8 cellular contexts compared by ENCODE assay signal in the genomic region with DNA sequence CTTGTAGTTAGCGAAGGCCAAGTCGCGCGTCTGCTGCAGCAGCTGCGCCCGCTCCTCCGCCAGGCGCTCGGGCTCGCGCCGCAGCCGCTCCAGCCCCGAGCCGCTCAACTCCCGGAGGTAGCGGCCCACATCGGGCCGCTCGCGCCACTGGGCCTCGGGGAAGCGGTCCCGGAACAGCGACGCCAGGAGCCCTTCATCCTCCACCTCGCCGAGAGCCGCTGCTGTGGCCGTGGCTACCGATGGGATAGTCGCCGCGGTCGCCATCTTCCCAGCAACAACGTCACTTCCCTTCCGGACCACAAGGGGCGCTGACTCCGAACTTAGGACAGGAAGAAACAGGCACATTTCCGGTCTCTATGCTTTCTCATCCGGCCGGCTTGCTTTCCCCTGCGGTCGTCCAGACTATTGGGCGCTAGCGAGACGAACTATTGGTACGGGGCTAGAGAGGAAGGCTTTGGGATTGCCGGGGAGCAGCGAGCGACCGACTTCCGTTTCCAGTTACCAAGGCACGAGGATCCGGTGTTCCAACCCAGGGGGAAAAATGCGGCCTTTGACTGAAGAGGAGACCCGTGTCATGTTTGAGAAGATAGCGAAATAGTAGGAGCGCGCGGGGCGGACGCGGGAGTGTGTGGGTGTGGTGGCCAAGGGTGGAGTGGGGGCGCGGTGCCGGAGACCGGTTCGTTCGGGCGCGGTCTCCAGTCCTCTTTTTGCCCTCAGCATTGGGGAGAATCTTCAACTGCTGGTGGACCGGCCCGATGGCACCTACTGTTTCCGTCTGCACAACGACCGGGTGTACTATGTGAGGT. TPM values are rescaled to one million over a fixed set of nuclear protein-coding genes. Genes with fewer than 3 reads are reported as not detected.
DNase-seq lines count a peak whose midpoint lies in the region; ATAC-seq and TF ChIP-seq lines count a peak whose summit lies in the region.

TSS of gene COG8 (minus strand) at position 276 of the 806 bp plus-strand sequence. CDS start at position 264, 12 bp downstream.
TSS of gene NIP7 (plus strand) at position 484 of the 806 bp plus-strand sequence. CDS start at position 542, 58 bp downstream.

- peak within 1 kb of the TSS; percentile 81 for H3K4me2 ChIP-seq in mesenchymal stem cell (ENCODE audit: low read length, poor library complexity, severe bottlenecking)

- ATAC-seq in GM21381 (IDR thresholded peaks at IDR 0.05; ENCODE audit: unreplicated experiment) = peak; percentile 75
- peak; percentile 84 for ATAC-seq in activated CD8-positive, alpha-beta memory T cell treated with anti-CD3 and anti-CD28 coated beads, Interleukin-2, amount 10 ng/mL, durations not matched to agents 7 days and 5 days

- H2BK120ac ChIP-seq in mesenchymal stem cell (ENCODE audit: low read depth, low read length) = no peak within 1 kb of the TSS

- H3K79me1 ChIP-seq in mesenchymal stem cell (replicated peaks; ENCODE audit: low read length, poor library complexity, severe bottlenecking) = peaks cover 21% of the 10 kb centered on the region

- peak; percentile 93 for TF ChIP-seq CTCF in Calu3 (IDR thresholded peaks at IDR 0.05; ENCODE audit: unreplicated experiment)

- peaks cover 99% of the 10 kb centered on the region for H3K36me3 Mint-ChIP-seq in Calu3 (ENCODE audit: insufficient read depth, unreplicated experiment)
- H3K36me3 Mint-ChIP-seq in activated CD8-positive, alpha-beta memory T cell treated with anti-CD3 and anti-CD28 coated beads, Interleukin-2, amount 10 ng/mL, durations not matched to agents 7 days and 5 days = peaks cover 29% of the 10 kb centered on the region

- no TSS peak for BruUV-seq in Calu3 (replicated peaks; lab: Mats Ljungman, UMichigan)

- peak within 1 kb of the TSS in 1 of 2 experiments; percentile 29 for H3K23ac ChIP-seq in mesenchymal stem cell (ENCODE audit: low read length in 2 of 2)

- peak within 1 kb of the TSS; percentile 91 for H3K27ac ChIP-seq in HUES48 (ENCODE audit: low read depth, low read length)
- peak within 1 kb of the TSS; percentile 67 for H3K27ac ChIP-seq in mesenchymal stem cell (ENCODE audit: low read length, poor library complexity, severe bottlenecking)

- peak within 1 kb of the TSS; percentile 80 for H4K91ac ChIP-seq in mesenchymal stem cell (ENCODE audit: low read length)

- peak within 1 kb of the TSS in 1 of 2 experiments; percentile 92 for H3K14ac ChIP-seq in mesenchymal stem cell (ENCODE audit: low read length in 2 of 2)

- H3K4me1 ChIP-seq in HUES48 (ENCODE audit: control insufficient read depth, insufficient read depth, low read length) = 0 out of 2 replicates have a peak, but pooled peaks cover 3% of the 10 kb centered on the region
- H3K4me1 ChIP-seq in NT2/D1 (ENCODE audit: insufficient read depth, insufficient read length) = no peaks in the 10 kb centered on the region
- peaks cover 5% of the 10 kb centered on the region for H3K4me1 ChIP-seq in endocrine pancreas (ENCODE audit: control insufficient read depth, insufficient read depth, low read length)
- H3K4me1 ChIP-seq in mesenchymal stem cell (ENCODE audit: control insufficient read depth, insufficient read depth, low read depth, low read length) = peaks cover 15% of the 10 kb centered on the region

- peak within 1 kb of the TSS; percentile 74 for H2BK5ac ChIP-seq in mesenchymal stem cell (ENCODE audit: low read depth, low read length, poor library complexity, severe bottlenecking)

- peak; percentile 97 for DNase-seq in Calu3
- peak; percentile 98 for DNase-seq in NT2/D1 (ENCODE audit: low read depth, low spot score)
- peak; percentile 96 for DNase-seq in activated CD8-positive, alpha-beta memory T cell treated with anti-CD3 and anti-CD28 coated beads, Interleukin-2, amount 10 ng/mL, durations not matched to agents 7 days and 5 days
- DNase-seq in mesenchymal stem cell = peak; percentile 99
- peak; percentile 82 for DNase-seq in stimulated activated CD8-positive, alpha-beta memory T cell treated with anti-CD3 and anti-CD28 coated beads, Interleukin-12 subunit alpha, Interleukin-12 subunit beta, amount 100 ng/mL, for 4 hours (ENCODE audit: low read depth)

- H3K4me1 Mint-ChIP-seq in Calu3 (ENCODE audit: low read depth, unreplicated experiment) = peaks cover 33% of the 10 kb centered on the region
- peaks cover 46% of the 10 kb centered on the region for H3K4me1 Mint-ChIP-seq in activated CD8-positive, alpha-beta memory T cell treated with anti-CD3 and anti-CD28 coated beads, Interleukin-2, amount 10 ng/mL, durations not matched to agents 7 days and 5 days

- peak within 1 kb of the TSS; percentile 35 for H2AK5ac ChIP-seq in mesenchymal stem cell (ENCODE audit: low read length, severe bottlenecking)

- H3K9me3 ChIP-seq in HUES48 (ENCODE audit: control insufficient read depth, insufficient read depth, low read length) (no peaks in the 10 kb centered on the region), NT2/D1 (ENCODE audit: insufficient read depth, low read length) (no peaks in the 10 kb centered on the region), endocrine pancreas (ENCODE audit: control insufficient read depth, low read length) (no peaks in the 10 kb centered on the region), mesenchymal stem cell (ENCODE audit: control insufficient read depth, low read length) (no peaks in the 10 kb centered on the region)

- H3K9ac ChIP-seq in HUES48 (ENCODE audit: low read depth, low read length) (peak within 1 kb of the TSS; percentile 92), NT2/D1 (ENCODE audit: insufficient read length, low read depth) (peak within 1 kb of the TSS; percentile 99), endocrine pancreas (ENCODE audit: control insufficient read depth, insufficient read depth, low read length) (peak within 1 kb of the TSS; percentile 93), mesenchymal stem cell (ENCODE audit: low read length) (peak within 1 kb of the TSS; percentile 99)

- intact Hi-C loops in Calu3 (cut with micrococcal nuclease; ENCODE audit: unreplicated experiment) = no loop called here

- peak within 1 kb of the TSS; percentile 75 to 83 for H3K18ac ChIP-seq in mesenchymal stem cell (ENCODE audit: low read depth in 1 of 2, low read length in 2 of 2)

- H4K8ac ChIP-seq in mesenchymal stem cell (ENCODE audit: low read length) = peak within 1 kb of the TSS; percentile 83

- H3K4ac ChIP-seq in mesenchymal stem cell (ENCODE audit: low read depth in 1 of 2, low read length in 2 of 2) = peak within 1 kb of the TSS; percentile 11 to 96

- peak within 1 kb of the TSS; percentile 94 for H3K4me3 Mint-ChIP-seq in Calu3 (ENCODE audit: low read depth, unreplicated experiment)
- H3K4me3 Mint-ChIP-seq in activated CD8-positive, alpha-beta memory T cell treated with anti-CD3 and anti-CD28 coated beads, Interleukin-2, amount 10 ng/mL, durations not matched to agents 7 days and 5 days = peak within 1 kb of the TSS; percentile 94

- peak within 1 kb of the TSS; percentile 72 for H2AFZ ChIP-seq in mesenchymal stem cell (ENCODE audit: low read depth, low read length)

- no peaks in the 10 kb centered on the region for H3K9me3 Mint-ChIP-seq in Calu3 (ENCODE audit: low read depth, unreplicated experiment)
- no peaks in the 10 kb centered on the region for H3K9me3 Mint-ChIP-seq in activated CD8-positive, alpha-beta memory T cell treated with anti-CD3 and anti-CD28 coated beads, Interleukin-2, amount 10 ng/mL, durations not matched to agents 7 days and 5 days (ENCODE audit: low read depth)

- H3K27me3 ChIP-seq in HUES48 (ENCODE audit: control insufficient read depth, insufficient read depth, low read length) (no peaks in the 10 kb centered on the region), NT2/D1 (ENCODE audit: insufficient read depth, insufficient read length) (no peaks in the 10 kb centered on the region), endocrine pancreas (ENCODE audit: control insufficient read depth, insufficient read depth, low read length) (no peaks in the 10 kb centered on the region), mesenchymal stem cell (ENCODE audit: control insufficient read depth in 1 of 2, insufficient read depth in 1 of 2, low read length in 2 of 2) (no peaks in the 10 kb centered on the region)

- H3K36me3 ChIP-seq in HUES48 (ENCODE audit: control insufficient read depth, insufficient read depth, low read length) (peaks cover 63% of the 10 kb centered on the region), NT2/D1 (ENCODE audit: insufficient read depth, insufficient read length, low read length) (peaks cover 76% of the 10 kb centered on the region), endocrine pancreas (ENCODE audit: control insufficient read depth, insufficient read depth, low read length) (peaks cover 8% of the 10 kb centered on the region), mesenchymal stem cell (ENCODE audit: control insufficient read depth in 1 of 2, insufficient read depth in 2 of 2, low read depth in 1 of 2, low read length in 2 of 2) (peaks cover 24 to 55% of the 10 kb centered on the region in 2 experiments)

- no peaks in the 10 kb centered on the region for H3K27me3 Mint-ChIP-seq in Calu3 (ENCODE audit: unreplicated experiment)
- H3K27me3 Mint-ChIP-seq in activated CD8-positive, alpha-beta memory T cell treated with anti-CD3 and anti-CD28 coated beads, Interleukin-2, amount 10 ng/mL, durations not matched to agents 7 days and 5 days = no peaks in the 10 kb centered on the region

- H3K27ac Mint-ChIP-seq in Calu3 (ENCODE audit: unreplicated experiment) = peak within 1 kb of the TSS; percentile 95
- H3K27ac Mint-ChIP-seq in activated CD8-positive, alpha-beta memory T cell treated with anti-CD3 and anti-CD28 coated beads, Interleukin-2, amount 10 ng/mL, durations not matched to agents 7 days and 5 days = peak within 1 kb of the TSS; percentile 96

- H3K4me3 ChIP-seq in HUES48 (ENCODE audit: low read depth, low read length) (peak within 1 kb of the TSS; percentile 90), NT2/D1 (ENCODE audit: insufficient read length, low read depth) (peak within 1 kb of the TSS; percentile 99), endocrine pancreas (ENCODE audit: control insufficient read depth, insufficient read depth, low read length) (peak within 1 kb of the TSS; percentile 52), mesenchymal stem cell (ENCODE audit: insufficient read depth in 1 of 2, low read depth in 1 of 2, low read length in 2 of 2) (peak within 1 kb of the TSS; percentile 90 to 99)

- CTCF ChIA-PET in Calu3 (lab: Charles Lee) = interaction anchor here (0.6 kb wide), 1 partner anchor 65 kb away, joined by 6 read pairs; no protein-coding TSS in a partner anchor
- CTCF ChIA-PET in activated CD8-positive, alpha-beta memory T cell treated with anti-CD3 and anti-CD28 coated beads, Interleukin-2, amount 10 ng/mL, durations not matched to agents 7 days and 5 days (lab: Charles Lee) = interaction anchor here (0.7 to 5.0 kb wide), 11 partner anchors 9 to 90 kb away, joined by 3 to 40 read pairs (median 4); partner anchors contain the start of genes PDF and TERF2

- peak within 1 kb of the TSS; percentile 78 for H2BK15ac ChIP-seq in mesenchymal stem cell (ENCODE audit: low read depth, poor library complexity, severe bottlenecking)

- no peak within 1 kb of the TSS for H2BK12ac ChIP-seq in mesenchymal stem cell (ENCODE audit: low read length in 2 of 2)

- WGBS in mesenchymal stem cell = under 1% methylated on average over 60 of the region's 77 CpGs

RNA-seq across cellular contexts. Expression of gene COG8, which starts in this region (rescaled TPM):
- 55.0 and 57.4 TPM in 2 replicates for total RNA-seq in Calu3 (2022)
- total RNA-seq in activated CD8-positive, alpha-beta memory T cell treated with anti-CD3 and anti-CD28 coated beads, Interleukin-2, amount 10 ng/mL, durations not matched to agents 7 days and 5 days = 10 to 100 TPM; 27.6 to 32.7 TPM
- polyA plus RNA-seq in mesenchymal stem cell (2013, experiment 1 of 2) = 20.3 TPM
- polyA plus RNA-seq in mesenchymal stem cell (2013, experiment 2 of 2) = 20.9 TPM

RNA-seq across cellular contexts. Expression of gene NIP7, which starts in this region (rescaled TPM):
- total RNA-seq in Calu3 (2022) = 55.8 and 59.8 TPM in 2 replicates
- total RNA-seq in activated CD8-positive, alpha-beta memory T cell treated with anti-CD3 and anti-CD28 coated beads, Interleukin-2, amount 10 ng/mL, durations not matched to agents 7 days and 5 days = 10 to 100 TPM; 36.2 to 48.8 TPM
- 23.7 TPM for polyA plus RNA-seq in mesenchymal stem cell (2013, experiment 1 of 2)
- polyA plus RNA-seq in mesenchymal stem cell (2013, experiment 2 of 2) = 23.7 TPM

Comparison
In these comparisons a context has a peak if more than half of its experiments do, and no peak if none do; other contexts are left out.
1. Peak in every context shown above with its lines: DNase-seq, ATAC-seq, H3K4me3 ChIP-seq and H3K27ac ChIP-seq.